In genomic region chr3:171347017-171347979, GRCh38 we compare ENCODE assay signal across 8 cellular contexts.
DNase-seq lines count a peak whose midpoint lies in the region; ATAC-seq, FAIRE-seq and TF ChIP-seq lines count a peak whose summit lies in the region.

No MANE protein-coding gene starts in this region.

- FAIRE-seq in kidney (lab: Jason Lieb, UNC): no peak

- H3K9ac ChIP-seq in kidney (ENCODE audit: low read length in 2 of 2): no peak overlapping the region

- intact Hi-C loops in kidney (cut with DNase I): no loop called here

- H3K9me3 ChIP-seq in kidney (ENCODE audit: control insufficient read depth in 1 of 2, low read length in 2 of 2): no peaks in the 10 kb centered on the region

- ATAC-seq in GM21447 (IDR thresholded peaks at IDR 0.05; ENCODE audit: unreplicated experiment): peak; percentile 70

- H3K4me1 ChIP-seq in kidney (ENCODE audit: control insufficient read depth in 1 of 2, insufficient read depth in 1 of 2, low read depth in 1 of 2, low read length in 2 of 2): peaks cover 0 to 9% of the 10 kb centered on the region in 2 donors

- no peaks in the 10 kb centered on the region for H3K27me3 ChIP-seq in HL-60 (ENCODE audit: insufficient read depth, poor library complexity, severe bottlenecking)

- peak; percentile 91 for DNase-seq in GM12865 (ENCODE audit: low read depth)
- peak; percentile 15 to 78 for DNase-seq in HL-60 (ENCODE audit: low read depth in 1 of 2, low spot score in 1 of 2)
- peak in 4 of 61 donors; percentile 21 to 46 (median 31) for DNase-seq in caudate nucleus (lab: John Stamatoyannopoulos, UW)
- peak; percentile 46 for DNase-seq in pons (ENCODE audit: low spot score)
- DNase-seq in NK-92 (lab: John Stamatoyannopoulos, UW; ENCODE audit: unreplicated experiment): no peak
- no peak for DNase-seq in NCI-H146 (lab: John Stamatoyannopoulos, UW)
- DNase-seq in kidney: no peak

- no peaks in the 10 kb centered on the region for H3K36me3 ChIP-seq in kidney (ENCODE audit: control insufficient read depth in 1 of 2, insufficient read depth in 2 of 2, low read length in 2 of 2)

- H3K4me3 ChIP-seq in GM12865 (ENCODE audit: low read depth, low read length) (peak overlapping the region; percentile 38), HL-60 (replicated peaks; ENCODE audit: insufficient read depth, low read length) (no peak overlapping the region), kidney (ENCODE audit: low read length in 2 of 2) (no peak overlapping the region)

- no peak for TF ChIP-seq CTCF in GM12865 (IDR thresholded peaks at IDR 0.05; ENCODE audit: insufficient read depth, low read depth, low read length, missing control alignments)
- TF ChIP-seq CTCF in HL-60 (IDR thresholded peaks at IDR 0.05; ENCODE audit: insufficient read depth, low read length): no peak
- no peak for TF ChIP-seq CTCF in kidney (IDR thresholded peaks at IDR 0.05; ENCODE audit: borderline replicate concordance, extremely low read depth, insufficient read depth)

- H3K27ac ChIP-seq in HL-60 (replicated peaks) (no peak overlapping the region), caudate nucleus (ENCODE audit: low read depth, low read length) (peak overlapping the region; percentile 71), kidney (ENCODE audit: low read depth in 2 of 2, low read length in 2 of 2) (no peak overlapping the region)

Comparison
In these comparisons a context has a peak if more than half of its experiments do, and no peak if none do; other contexts are left out.
1. DNase-seq: peak in GM12865 (single experiment), HL-60 (2 of 2) and pons (single experiment); none in NK-92 (single experiment), NCI-H146 (single experiment) and kidney (single experiment).